ENCODE assay signal across 8 cellular contexts in genomic region chr2:136118819-136119716, GRCh38. TPM values are rescaled to one million over a fixed set of nuclear protein-coding genes. Genes with fewer than 3 reads are reported as not detected.
DNase-seq lines count a peak whose midpoint lies in the region; ATAC-seq and TF ChIP-seq lines count a peak whose summit lies in the region.

No MANE protein-coding gene starts in this region.

- no peak for TF ChIP-seq POLR2A in ovary (IDR thresholded peaks at IDR 0.05)
- no peak for TF ChIP-seq POLR2A in thyroid gland (IDR thresholded peaks at IDR 0.05)

- H3K27me3 ChIP-seq in ovary, result no peaks in the 10 kb centered on the region
- no peaks in the 10 kb centered on the region for H3K27me3 ChIP-seq in thyroid gland

- POLR2A ChIA-PET in RWPE1 (lab: Yijun Ruan, JAX; ENCODE audit: low non-redundant PET), result no interaction called here

- H3K9me3 ChIP-seq in ovary (no peaks in the 10 kb centered on the region), thyroid gland (no peaks in the 10 kb centered on the region)

- CTCF ChIA-PET in RWPE1 (lab: Yijun Ruan, JAX), result no interaction called here

- ATAC-seq in GM21381 (IDR thresholded peaks at IDR 0.05; ENCODE audit: unreplicated experiment) (peak; percentile 32), HG03571 (IDR thresholded peaks at IDR 0.05; ENCODE audit: unreplicated experiment) (no peak)

- no peak for TF ChIP-seq EP300 in ovary (IDR thresholded peaks at IDR 0.05)

- H3K36me3 ChIP-seq in ovary (no peaks in the 10 kb centered on the region), thyroid gland (no peaks in the 10 kb centered on the region)

- H3K27ac ChIP-seq in ovary, result no peak overlapping the region
- H3K27ac ChIP-seq in thyroid gland, result no peak overlapping the region
- H3K27ac ChIP-seq in RWPE1, result no peak overlapping the region

- H3K4me1 ChIP-seq in ovary (ENCODE audit: insufficient read depth), result peaks cover 4% of the 10 kb centered on the region
- H3K4me1 ChIP-seq in thyroid gland, result peaks cover 17 to 24% of the 10 kb centered on the region in 2 donors

- TF ChIP-seq CTCF in fibroblast of pulmonary artery (IDR thresholded peaks at IDR 0.05; ENCODE audit: low read length, missing control alignments) (no peak), ovary (IDR thresholded peaks at IDR 0.05) (no peak), thyroid gland (IDR thresholded peaks at IDR 0.05) (no peak), RWPE1 (conservative IDR thresholded peaks at IDR 0.05; ENCODE audit: low read depth) (no peak)

- WGBS in ovary, 3 donors, result 1 to 2% (median 2%) methylated on average over 45 to 52 of the region's 52 CpGs
- 2 to 3% methylated on average over 43 to 47 of the region's 52 CpGs for WGBS in thyroid gland, 2 donors

- H3K4me3 ChIP-seq in fibroblast of pulmonary artery (replicated peaks; ENCODE audit: low read depth, low read length) (peak overlapping the region; percentile 19), ovary (peak overlapping the region; percentile 17), thyroid gland (replicated peaks in 1 of 3) (peak overlapping the region in 1 of 3 donors; percentile 31)

- peak; percentile 91 for DNase-seq in NCI-H69 (lab: John Stamatoyannopoulos, UW)
- DNase-seq in activated T-cell treated with anti-CD3 and anti-CD28 coated beads for 1 hour (ENCODE audit: low read depth), result peak; percentile 81
- DNase-seq in fibroblast of pulmonary artery (ENCODE audit: low read depth), result no peak
- peak in 2 of 5 donors; percentile 19 to 36 for DNase-seq in ovary
- DNase-seq in thyroid gland, result peak; percentile 45 to 54
- no peak for DNase-seq in RWPE1 (ENCODE audit: low spot score)

- intact Hi-C loops in ovary (cut with DNase I) (no loop called here), thyroid gland (cut with DNase I) (no loop called here)

RNA-seq across cellular contexts. Expression of gene CXCR4, which starts 1.1 kb away (rescaled TPM):
- total RNA-seq in ovary (10 to 100 TPM in 2 of 7 donors, 1 to 10 TPM in 5; 2.7 to 20.2 (median 6.2) TPM), thyroid gland (10 to 100 TPM in 3 of 4 donors, 1 to 10 TPM in 1; 7.1 to 17.5 (median 13.5) TPM)
- 10 to 100 TPM in 1 of 2 donors, 1 to 10 TPM in 1; 8.9 to 33.0 TPM for polyA plus RNA-seq in ovary

Comparison
In these comparisons a context has a peak if more than half of its experiments do, and no peak if none do; other contexts are left out.
1. DNase-seq: peak in NCI-H69 (single experiment), activated T-cell treated with anti-CD3 and anti-CD28 coated beads for 1 hour (single experiment) and thyroid gland (2 of 2); none in fibroblast of pulmonary artery (single experiment) and RWPE1 (single experiment).